ENCODE assay signal across 21 cellular contexts in genomic region chr12:123853401-123854070, GRCh38.
"Had no signal": no experiment of that assay in that cellular context is flagged by ENCODE, and none has a peak within 500 bp of the region (broad histone marks: within the 10 kb centered on the region; RNA-seq: fewer than 3 reads in every experiment).

No MANE protein-coding gene starts in this region.

- H3K36me3 ChIP-seq: left ventricle myocardium inferior, neutrophil, tibial artery had no signal

- ATAC-seq: effector memory CD8-positive, alpha-beta T cell; foreskin keratinocyte; naive thymus-derived CD4-positive, alpha-beta T cell; right cardiac atrium; stimulated activated effector memory CD8-positive, alpha-beta T cell treated with anti-CD3 and anti-CD28 coated beads, Interleukin-12 subunit alpha, Interleukin-12 subunit beta, amount 100 ng/mL, for 72 hours; stimulated activated naive CD8-positive, alpha-beta T cell treated with anti-CD3 and anti-CD28 coated beads, Interleukin-15, Interleukin-2, amounts not matched to agents 100 U/mL and 50 U/mL, for 24 hours had no signal

- H3K27me3 ChIP-seq: neutrophil had no signal

- H3K27ac Mint-ChIP-seq: dendritic cell treated with granulocyte-macrophage colony-stimulating factor and Interleukin-4, amounts not matched to agents 40 ng/mL and 50 ng/mL, for 4 days; effector memory CD8-positive, alpha-beta T cell; immature natural killer cell; stimulated activated effector memory CD8-positive, alpha-beta T cell treated with anti-CD3 and anti-CD28 coated beads, Interleukin-12 subunit alpha, Interleukin-12 subunit beta, amount 100 ng/mL, for 72 hours had no signal

- H3K27ac ChIP-seq: foreskin keratinocyte, left ventricle myocardium inferior, neutrophil, tibial artery had no signal

- H3K4me1 Mint-ChIP-seq: central memory CD8-positive, alpha-beta T cell; immature natural killer cell; naive thymus-derived CD4-positive, alpha-beta T cell; stimulated activated effector memory CD8-positive, alpha-beta T cell treated with anti-CD3 and anti-CD28 coated beads, Interleukin-12 subunit alpha, Interleukin-12 subunit beta, amount 100 ng/mL, for 72 hours had no signal

- H3K4me3 Mint-ChIP-seq: central memory CD8-positive, alpha-beta T cell; dendritic cell treated with granulocyte-macrophage colony-stimulating factor and Interleukin-4, amounts not matched to agents 40 ng/mL and 50 ng/mL, for 4 days; effector memory CD8-positive, alpha-beta T cell; immature natural killer cell; naive thymus-derived CD4-positive, alpha-beta T cell; stimulated activated effector memory CD8-positive, alpha-beta T cell treated with anti-CD3 and anti-CD28 coated beads, Interleukin-12 subunit alpha, Interleukin-12 subunit beta, amount 100 ng/mL, for 72 hours had no signal

- H3K4me1 ChIP-seq: foreskin keratinocyte, left ventricle myocardium inferior, tibial artery had no signal

- FAIRE-seq: endothelial cell of umbilical vein, keratinocyte had no signal

- H3K9me3 Mint-ChIP-seq: central memory CD8-positive, alpha-beta T cell; dendritic cell treated with granulocyte-macrophage colony-stimulating factor and Interleukin-4, amounts not matched to agents 40 ng/mL and 50 ng/mL, for 4 days; effector memory CD8-positive, alpha-beta T cell; immature natural killer cell; stimulated activated effector memory CD8-positive, alpha-beta T cell treated with anti-CD3 and anti-CD28 coated beads, Interleukin-12 subunit alpha, Interleukin-12 subunit beta, amount 100 ng/mL, for 72 hours had no signal

- H3K9me3 ChIP-seq: left ventricle myocardium inferior, neutrophil, tibial artery had no signal

- H3K4me3 ChIP-seq: left ventricle myocardium inferior, lung, smooth muscle cell, tibial artery had no signal

- H3K27me3 Mint-ChIP-seq: dendritic cell treated with granulocyte-macrophage colony-stimulating factor and Interleukin-4, amounts not matched to agents 40 ng/mL and 50 ng/mL, for 4 days had no signal

- H3K36me3 Mint-ChIP-seq: immature natural killer cell; naive thymus-derived CD4-positive, alpha-beta T cell; stimulated activated effector memory CD8-positive, alpha-beta T cell treated with anti-CD3 and anti-CD28 coated beads, Interleukin-12 subunit alpha, Interleukin-12 subunit beta, amount 100 ng/mL, for 72 hours had no signal

- DNase-seq: effector memory CD8-positive, alpha-beta T cell; erythroblast; foreskin keratinocyte; immature natural killer cell; left ventricle myocardium inferior; mesenchymal stem cell; naive thymus-derived CD4-positive, alpha-beta T cell; posterior cingulate gyrus; right cardiac atrium; stimulated activated CD4-positive, alpha-beta T cell treated with anti-CD3 and anti-CD28 coated beads, Interleukin-4, amount 100 ng/mL, for 1 hour; stimulated activated CD8-positive, alpha-beta memory T cell treated with anti-CD3 and anti-CD28 coated beads, Interleukin-4, amount 100 ng/mL, for 48 hours; stimulated activated naive CD8-positive, alpha-beta T cell treated with anti-CD3 and anti-CD28 coated beads, Interleukin-15, Interleukin-2, amounts not matched to agents 100 U/mL and 50 U/mL, for 24 hours; tibial artery had no signal
